In the genomic region with DNA sequence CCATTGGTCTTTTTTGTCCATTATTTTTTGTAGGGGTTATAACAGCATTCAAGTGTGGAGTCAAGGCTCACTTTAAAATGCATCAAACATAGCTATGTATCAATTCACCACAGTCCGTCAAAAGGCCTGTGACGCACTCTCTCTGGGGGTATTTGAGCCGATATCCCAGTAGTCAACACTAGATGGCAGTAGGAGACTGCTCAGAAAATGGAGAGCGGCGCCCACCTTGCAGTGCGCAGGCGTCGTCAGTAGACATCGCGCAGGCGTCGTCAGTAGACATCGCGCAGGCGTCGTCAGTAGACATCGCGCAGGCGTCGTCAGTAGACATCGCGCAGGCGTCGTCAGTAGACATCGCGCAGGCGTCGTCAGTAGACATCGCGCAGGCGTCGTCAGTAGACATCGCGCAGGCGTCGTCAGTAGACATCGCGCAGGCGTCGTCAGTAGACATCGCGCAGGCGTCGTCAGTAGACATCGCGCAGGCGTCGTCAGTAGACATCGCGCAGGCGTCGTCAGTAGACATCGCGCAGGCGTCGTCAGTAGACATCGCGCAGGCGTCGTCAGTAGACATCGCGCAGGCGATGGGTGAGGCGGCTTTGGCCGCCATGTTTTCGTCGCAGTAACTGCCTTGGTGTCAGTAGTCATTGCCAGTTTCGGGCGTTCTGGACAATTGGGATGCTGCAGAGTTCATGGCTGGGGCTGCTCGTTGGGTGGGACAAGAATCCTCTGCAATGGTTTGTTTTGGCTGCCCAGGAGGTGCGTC, we compare ENCODE assay signal across 9 cellular contexts. TPM values are rescaled to one million over a fixed set of nuclear protein-coding genes. Genes with fewer than 3 reads are reported as not detected.
DNase-seq lines count a peak whose midpoint lies in the region; ATAC-seq and TF ChIP-seq lines count a peak whose summit lies in the region.
"Not testable (repeated sequence)": the region's sequence is repeated elsewhere in the genome, so short reads cannot be mapped to it uniquely, and the experiment has no call there.
"Had no signal": no experiment of that assay in that cellular context is flagged by ENCODE, and none has a peak within 500 bp of the region (broad histone marks: within the 10 kb centered on the region; RNA-seq: fewer than 3 reads in every experiment).

No MANE protein-coding gene starts in this region.

- H3K36me3 ChIP-seq in Caco-2 (ENCODE audit: control insufficient read depth, insufficient read depth, low read length); neural progenitor cell: not testable (repeated sequence)

- not testable (repeated sequence) for H3K4me3 ChIP-seq in Caco-2 (ENCODE audit: low read depth, low read length); neural progenitor cell

- POLR2A ChIA-PET in Caco-2 (lab: Charles Lee) = not testable (repeated sequence)
- POLR2A ChIA-PET in activated CD8-positive, alpha-beta T cell treated with anti-CD3 and anti-CD28 coated beads, Interleukin-2, amount 10 ng/mL, durations not matched to agents 7 days and 5 days (lab: Charles Lee) = interaction anchor here (0.8 kb wide), 1 partner anchor 125 kb away, joined by 3 read pairs; no protein-coding TSS in a partner anchor

- peaks cover 14% of the 10 kb centered on the region for H3K4me1 Mint-ChIP-seq in Caco-2 (ENCODE audit: low read depth, unreplicated experiment)
- H3K4me1 Mint-ChIP-seq in HFFc6 (ENCODE audit: low read depth) = peaks cover 42% of the 10 kb centered on the region
- H3K4me1 Mint-ChIP-seq in activated CD8-positive, alpha-beta T cell treated with anti-CD3 and anti-CD28 coated beads, Interleukin-2, amount 10 ng/mL, durations not matched to agents 7 days and 5 days (ENCODE audit: low read depth); neural progenitor cell: not testable (repeated sequence)

- H2AFZ ChIP-seq in neural progenitor cell (replicated peaks) = not testable (repeated sequence)

- not testable (repeated sequence) for H3K4me3 Mint-ChIP-seq in Caco-2 (ENCODE audit: unreplicated experiment); HFFc6; activated CD8-positive, alpha-beta T cell treated with anti-CD3 and anti-CD28 coated beads, Interleukin-2, amount 10 ng/mL, durations not matched to agents 7 days and 5 days; neural progenitor cell

- H3K79me2 ChIP-seq in neural progenitor cell (ENCODE audit: low read depth) = not testable (repeated sequence)

- H3K27ac Mint-ChIP-seq in Caco-2 (ENCODE audit: unreplicated experiment); HFFc6; activated CD8-positive, alpha-beta T cell treated with anti-CD3 and anti-CD28 coated beads, Interleukin-2, amount 10 ng/mL, durations not matched to agents 7 days and 5 days; neural progenitor cell: not testable (repeated sequence)

- H3K9me3 ChIP-seq in Caco-2; neural progenitor cell (ENCODE audit: low read depth): not testable (repeated sequence)

- not testable (repeated sequence) for H3K9me3 Mint-ChIP-seq in Caco-2 (ENCODE audit: unreplicated experiment); HFFc6; activated CD8-positive, alpha-beta T cell treated with anti-CD3 and anti-CD28 coated beads, Interleukin-2, amount 10 ng/mL, durations not matched to agents 7 days and 5 days (ENCODE audit: insufficient read depth); neural progenitor cell

- not testable (repeated sequence) for H3K27ac ChIP-seq in neural progenitor cell

- H3K4me1 ChIP-seq in Caco-2, neural progenitor cell: not testable (repeated sequence)

- H3F3A ChIP-seq in neural progenitor cell (ENCODE audit: low read depth) = not testable (repeated sequence)

- not testable (repeated sequence) for H3K9ac ChIP-seq in neural progenitor cell

- TF ChIP-seq CTCF in Caco-2 (IDR thresholded peaks at IDR 0.05; ENCODE audit: insufficient read depth in 1 of 2, low read depth in 1 of 2, low read length in 1 of 2, severe bottlenecking in 1 of 2, unreplicated experiment in 1 of 2) (peak; percentile 43 to 71), HFFc6 (IDR thresholded peaks at IDR 0.05) (peak; percentile 79), neural progenitor cell (IDR thresholded peaks at IDR 0.05) (peak; percentile 66)

- H3K4me2 ChIP-seq in neural progenitor cell = not testable (repeated sequence)

- intact Hi-C loops in Caco-2 (cut with micrococcal nuclease; ENCODE audit: unreplicated experiment) = not testable (repeated sequence)

- not testable (repeated sequence) for H3K36me3 Mint-ChIP-seq in Caco-2 (ENCODE audit: insufficient read depth, unreplicated experiment); HFFc6 (ENCODE audit: low read depth); activated CD8-positive, alpha-beta T cell treated with anti-CD3 and anti-CD28 coated beads, Interleukin-2, amount 10 ng/mL, durations not matched to agents 7 days and 5 days (ENCODE audit: low read depth); neural progenitor cell

- peak in 1 of 2 experiments; percentile 59 for DNase-seq in Caco-2
- DNase-seq in HFFc6 = peak; percentile 33
- peak; percentile 54 for DNase-seq in NCI-H82 (lab: John Stamatoyannopoulos, UW)
- DNase-seq in activated CD8-positive, alpha-beta T cell treated with anti-CD3 and anti-CD28 coated beads, Interleukin-2, amount 10 ng/mL, durations not matched to agents 7 days and 5 days = peak; percentile 29
- peak; percentile 74 for DNase-seq in dermis blood vessel endothelial cell
- peak; percentile 38 to 54 for DNase-seq in hippocampal formation (lab: John Stamatoyannopoulos, UW)
- peak; percentile 75 for DNase-seq in neural progenitor cell (ENCODE audit: low spot score)
- peak; percentile 85 for DNase-seq in superior temporal gyrus (ENCODE audit: extremely low spot score)

- not testable (repeated sequence) for H4K20me1 ChIP-seq in neural progenitor cell (ENCODE audit: low read depth)

- CTCF ChIA-PET in Caco-2 (lab: Charles Lee) = interaction anchor here (0.6 to 4.7 kb wide), 16 partner anchors 37 to 677 kb away, joined by 3 to 156 read pairs (median 4); no protein-coding TSS in a partner anchor
- CTCF ChIA-PET in activated CD8-positive, alpha-beta T cell treated with anti-CD3 and anti-CD28 coated beads, Interleukin-2, amount 10 ng/mL, durations not matched to agents 7 days and 5 days (lab: Charles Lee) = interaction anchor here (0.6 to 3.3 kb wide), 11 partner anchors 19 to 435 kb away, joined by 3 to 19 read pairs (median 3); no protein-coding TSS in a partner anchor

- H3K27me3 ChIP-seq in Caco-2 (replicated peaks; ENCODE audit: control insufficient read depth, insufficient read depth, low read length) = not testable (repeated sequence)
- H3K27me3 ChIP-seq in neural progenitor cell = peaks cover 42% of the 10 kb centered on the region

- not testable (repeated sequence) for BruUV-seq in Caco-2 (replicated peaks; lab: Mats Ljungman, UMichigan)

- not testable (repeated sequence) for H3K27me3 Mint-ChIP-seq in Caco-2 (ENCODE audit: insufficient read depth, unreplicated experiment)
- peaks cover 23% of the 10 kb centered on the region for H3K27me3 Mint-ChIP-seq in HFFc6 (ENCODE audit: insufficient read depth)
- H3K27me3 Mint-ChIP-seq in activated CD8-positive, alpha-beta T cell treated with anti-CD3 and anti-CD28 coated beads, Interleukin-2, amount 10 ng/mL, durations not matched to agents 7 days and 5 days (ENCODE audit: low read depth) = peaks cover 61% of the 10 kb centered on the region
- peaks cover 32% of the 10 kb centered on the region for H3K27me3 Mint-ChIP-seq in neural progenitor cell (ENCODE audit: insufficient read depth, low read depth)

- not testable (repeated sequence) for ATAC-seq in activated CD8-positive, alpha-beta T cell treated with anti-CD3 and anti-CD28 coated beads, Interleukin-2, amount 10 ng/mL, durations not matched to agents 7 days and 5 days

RNA-seq across cellular contexts. Expression of a gene that starts 38.0 kb away (rescaled TPM):
- total RNA-seq in Caco-2 (2022) (3.9 and 4.4 TPM in 2 replicates), dermis blood vessel endothelial cell (not detected in 2 replicates), neural progenitor cell (ENCODE audit: low replicate concordance) (0.15 and 0.21 TPM in 2 replicates)
- total RNA-seq in HFFc6 (2021; fragmentation: NEBNext Ultra II Directional; extraction: Animal tissue kit (Norgen Biotek cat#: 25700)) = not detected
- total RNA-seq in activated CD8-positive, alpha-beta T cell treated with anti-CD3 and anti-CD28 coated beads, Interleukin-2, amount 10 ng/mL, durations not matched to agents 7 days and 5 days = not detected
- total RNA-seq: naive thymus-derived CD8-positive, alpha-beta T cell had no signal

RNA-seq across cellular contexts. Expression of a gene that starts 45.7 kb away (rescaled TPM):
- total RNA-seq in Caco-2 (2022) (0.53 TPM in 1 of 2 replicates, not detected in the other), dermis blood vessel endothelial cell (not detected in 2 replicates), neural progenitor cell (ENCODE audit: low replicate concordance) (not detected in 2 replicates)
- not detected for total RNA-seq in HFFc6 (2021; fragmentation: NEBNext Ultra II Directional; extraction: Animal tissue kit (Norgen Biotek cat#: 25700))
- not detected for total RNA-seq in activated CD8-positive, alpha-beta T cell treated with anti-CD3 and anti-CD28 coated beads, Interleukin-2, amount 10 ng/mL, durations not matched to agents 7 days and 5 days
- total RNA-seq: naive thymus-derived CD8-positive, alpha-beta T cell had no signal

RNA-seq across cellular contexts. Expression of a gene that starts 55.9 kb away (rescaled TPM):
- total RNA-seq in Caco-2 (2022) (not detected in 2 replicates), dermis blood vessel endothelial cell (not detected in 2 replicates), neural progenitor cell (ENCODE audit: low replicate concordance) (not detected in 2 replicates)
- not detected for total RNA-seq in HFFc6 (2021; fragmentation: NEBNext Ultra II Directional; extraction: Animal tissue kit (Norgen Biotek cat#: 25700))
- not detected for total RNA-seq in activated CD8-positive, alpha-beta T cell treated with anti-CD3 and anti-CD28 coated beads, Interleukin-2, amount 10 ng/mL, durations not matched to agents 7 days and 5 days
- total RNA-seq: naive thymus-derived CD8-positive, alpha-beta T cell had no signal
